Comparison of ENCODE assay signal across 20 cellular contexts in genomic region chr5:73960023-73960422, GRCh38.
DNase-seq lines count a peak whose midpoint lies in the region; ATAC-seq and TF ChIP-seq lines count a peak whose summit lies in the region.
"Had no signal": no experiment of that assay in that cellular context is flagged by ENCODE, and none has a peak within 500 bp of the region (broad histone marks: within the 10 kb centered on the region; RNA-seq: fewer than 3 reads in every experiment).

No MANE protein-coding gene starts in this region.

- intact Hi-C loops in activated CD4-positive, alpha-beta T cell treated with anti-CD3 and anti-CD28 coated beads for 36 hours (cut with DNase I, micrococcal nuclease): no loop called here

- DNase-seq in activated CD4-positive, alpha-beta T cell treated with anti-CD3 and anti-CD28 coated beads for 36 hours: peak; percentile 7
- no peak for DNase-seq in activated CD4-positive, alpha-beta T cell treated with anti-CD3 and anti-CD28 coated beads for 48 hours
- peak; percentile 8 for DNase-seq in NB4 (ENCODE audit: low read depth)
- no peak for DNase-seq in activated naive CD4-positive, alpha-beta T cell treated with anti-CD3 and anti-CD28 coated beads, Interleukin-2, amount 10 ng/mL, durations not matched to agents 7 days and 5 days
- DNase-seq in GM10266 (ENCODE audit: extremely low spot score): no peak
- DNase-seq: activated CD8-positive, alpha-beta memory T cell treated with anti-CD3 and anti-CD28 coated beads for 24 hours; GM23248; heart right ventricle; NCI-H1417; occipital lobe; retina; T-cell; tibial artery had no signal

- H3K27me3 ChIP-seq in thymus (ENCODE audit: control insufficient read depth, insufficient read depth): no peaks in the 10 kb centered on the region
- H3K27me3 ChIP-seq: BLaER1, heart right ventricle, tibial artery had no signal

- no peaks in the 10 kb centered on the region for H3K9me3 ChIP-seq in thymus (ENCODE audit: control insufficient read depth)
- H3K9me3 ChIP-seq: BLaER1, tibial artery had no signal

- TF ChIP-seq POLR2A in NB4 (IDR thresholded peaks at IDR 0.05; ENCODE audit: extremely low read depth, insufficient read length): no peak

- CTCF ChIA-PET in activated CD4-positive, alpha-beta T cell treated with anti-CD3 and anti-CD28 coated beads for 36 hours (lab: Charles Lee): interaction anchor here (0.6 kb wide), 1 partner anchor 61 kb away, joined by 3 read pairs; no protein-coding TSS in a partner anchor
- CTCF ChIA-PET in activated naive CD4-positive, alpha-beta T cell treated with anti-CD3 and anti-CD28 coated beads, Interleukin-2, amount 10 ng/mL, durations not matched to agents 7 days and 5 days (lab: Charles Lee): no interaction called here

- TF ChIP-seq CTCF in NB4 (IDR thresholded peaks at IDR 0.05; ENCODE audit: low read depth, low read length): no peak
- TF ChIP-seq CTCF in GM10266 (IDR thresholded peaks at IDR 0.05; ENCODE audit: control insufficient read depth, insufficient read depth, low read depth, missing control alignments): no peak

- WGBS in thymus: 46% methylated on average over 5 of the region's 5 CpGs

- no peak for ATAC-seq in activated CD4-positive, alpha-beta T cell treated with anti-CD3 and anti-CD28 coated beads for 36 hours
- peak; percentile 69 for ATAC-seq in HG02588 (IDR thresholded peaks at IDR 0.05; ENCODE audit: unreplicated experiment)
- no peak for ATAC-seq in GM19035 (IDR thresholded peaks at IDR 0.05; ENCODE audit: unreplicated experiment)
- ATAC-seq: heart right ventricle, K562, T-cell, WTC11 had no signal

- POLR2A ChIA-PET in activated CD4-positive, alpha-beta T cell treated with anti-CD3 and anti-CD28 coated beads for 36 hours (lab: Charles Lee): no interaction called here

- peaks cover 20% of the 10 kb centered on the region for H3K4me1 ChIP-seq in thymus (ENCODE audit: control insufficient read depth, insufficient read depth, low read length)
- H3K4me1 ChIP-seq: heart right ventricle had no signal

- H3K4me3 ChIP-seq in NB4 (ENCODE audit: low read depth, low read length) (no peak overlapping the region), thymus (ENCODE audit: low read length) (no peak overlapping the region)
- H3K4me3 ChIP-seq: BLaER1, GM23248, heart right ventricle, K562, tibial artery had no signal

- H3K27ac ChIP-seq in thymus (ENCODE audit: low read depth): peak overlapping the region; percentile 8
- H3K27ac ChIP-seq: BLaER1, GM23248, heart right ventricle, tibial artery had no signal

- no peak overlapping the region for H3K27ac Mint-ChIP-seq in activated CD4-positive, alpha-beta T cell treated with anti-CD3 and anti-CD28 coated beads for 36 hours
- H3K27ac Mint-ChIP-seq in activated naive CD4-positive, alpha-beta T cell treated with anti-CD3 and anti-CD28 coated beads, Interleukin-2, amount 10 ng/mL, durations not matched to agents 7 days and 5 days: no peak overlapping the region
- H3K27ac Mint-ChIP-seq: activated naive CD8-positive, alpha-beta T cell; T-cell; WTC11 had no signal

- H3K4me1 Mint-ChIP-seq in activated CD4-positive, alpha-beta T cell treated with anti-CD3 and anti-CD28 coated beads for 36 hours: no peaks in the 10 kb centered on the region
- H3K4me1 Mint-ChIP-seq in activated naive CD4-positive, alpha-beta T cell treated with anti-CD3 and anti-CD28 coated beads, Interleukin-2, amount 10 ng/mL, durations not matched to agents 7 days and 5 days: peaks cover 3% of the 10 kb centered on the region
- H3K4me1 Mint-ChIP-seq: T-cell, WTC11 had no signal

- H3K36me3 ChIP-seq in thymus (ENCODE audit: control insufficient read depth, insufficient read depth): no peaks in the 10 kb centered on the region
- H3K36me3 ChIP-seq: BLaER1, heart right ventricle, tibial artery had no signal

- H3K9me3 Mint-ChIP-seq in activated CD4-positive, alpha-beta T cell treated with anti-CD3 and anti-CD28 coated beads for 36 hours (ENCODE audit: low read depth): no peaks in the 10 kb centered on the region
- no peaks in the 10 kb centered on the region for H3K9me3 Mint-ChIP-seq in activated naive CD4-positive, alpha-beta T cell treated with anti-CD3 and anti-CD28 coated beads, Interleukin-2, amount 10 ng/mL, durations not matched to agents 7 days and 5 days
- H3K9me3 Mint-ChIP-seq: T-cell, WTC11 had no signal

- H3K4me3 Mint-ChIP-seq in activated CD4-positive, alpha-beta T cell treated with anti-CD3 and anti-CD28 coated beads for 36 hours: no peak overlapping the region
- H3K4me3 Mint-ChIP-seq in activated naive CD4-positive, alpha-beta T cell treated with anti-CD3 and anti-CD28 coated beads, Interleukin-2, amount 10 ng/mL, durations not matched to agents 7 days and 5 days: no peak overlapping the region
- H3K4me3 Mint-ChIP-seq: activated naive CD8-positive, alpha-beta T cell; T-cell; WTC11 had no signal

- H3K27me3 Mint-ChIP-seq in activated CD4-positive, alpha-beta T cell treated with anti-CD3 and anti-CD28 coated beads for 36 hours: peaks cover 27% of the 10 kb centered on the region
- H3K27me3 Mint-ChIP-seq in activated naive CD4-positive, alpha-beta T cell treated with anti-CD3 and anti-CD28 coated beads, Interleukin-2, amount 10 ng/mL, durations not matched to agents 7 days and 5 days: peaks cover 11% of the 10 kb centered on the region

- H3K36me3 Mint-ChIP-seq in activated CD4-positive, alpha-beta T cell treated with anti-CD3 and anti-CD28 coated beads for 36 hours (ENCODE audit: low read depth): no peaks in the 10 kb centered on the region
- H3K36me3 Mint-ChIP-seq in activated naive CD4-positive, alpha-beta T cell treated with anti-CD3 and anti-CD28 coated beads, Interleukin-2, amount 10 ng/mL, durations not matched to agents 7 days and 5 days: no peaks in the 10 kb centered on the region
- H3K36me3 Mint-ChIP-seq: activated naive CD8-positive, alpha-beta T cell; T-cell; WTC11 had no signal

Comparison
In these comparisons a context has a peak if more than half of its experiments do, and no peak if none do; other contexts are left out.
1. DNase-seq: peak in activated CD4-positive, alpha-beta T cell treated with anti-CD3 and anti-CD28 coated beads for 36 hours (single experiment) and NB4 (single experiment); none in activated CD4-positive, alpha-beta T cell treated with anti-CD3 and anti-CD28 coated beads for 48 hours (single experiment), activated naive CD4-positive, alpha-beta T cell treated with anti-CD3 and anti-CD28 coated beads, Interleukin-2, amount 10 ng/mL, durations not matched to agents 7 days and 5 days (single experiment) and GM10266 (single experiment).